15 cellular contexts compared by ENCODE assay signal in the genomic region with DNA sequence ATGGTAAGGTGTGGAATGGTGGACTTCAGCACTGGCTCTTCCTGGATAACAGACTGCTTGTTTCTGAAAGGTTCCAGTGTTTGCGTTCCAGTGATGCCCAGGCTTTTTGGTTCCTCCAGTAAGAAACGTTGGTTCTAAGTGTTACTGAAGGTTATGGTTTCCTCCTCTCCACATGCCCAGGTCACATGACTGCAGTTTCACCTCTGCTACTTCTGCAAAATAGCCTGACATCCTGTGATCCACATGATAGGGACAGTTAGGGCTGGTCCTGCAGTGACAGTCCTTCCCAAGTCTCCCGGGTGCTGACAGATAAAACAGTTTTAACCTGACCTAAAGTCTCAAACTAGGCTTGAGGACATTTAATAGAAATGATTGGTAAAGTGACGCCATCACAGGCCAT.
"Had no signal": no experiment of that assay in that cellular context is flagged by ENCODE, and none has a peak within 500 bp of the region (broad histone marks: within the 10 kb centered on the region; RNA-seq: fewer than 3 reads in every experiment).

No MANE protein-coding gene starts in this region.

- H3K4me1 ChIP-seq: foreskin keratinocyte, lower lobe of right lung, vagina had no signal

- H3K9me3 ChIP-seq: lower lobe of right lung, vagina had no signal

- H3K4me3 ChIP-seq: lower lobe of right lung, vagina had no signal

- DNase-seq: activated CD4-positive, alpha-beta memory T cell treated with anti-CD3 and anti-CD28 coated beads for 36 hours; activated CD4-positive, alpha-beta T cell treated with anti-CD3 and anti-CD28 coated beads for 4 hours; activated CD4-positive, CD25-positive, alpha-beta regulatory T cell; activated naive CD4-positive, alpha-beta T cell treated with Interleukin-2 at 50 U/mL for 16 hours; activated naive CD8-positive, alpha-beta T cell treated with anti-CD3 and anti-CD28 coated beads for 36 hours; activated T-cell treated with anti-CD3 and anti-CD28 coated beads, Interleukin-2, amount 50 U/mL, for 48 hours; effector memory CD4-positive, alpha-beta T cell; foreskin keratinocyte; kidney; lower lobe of right lung; naive B cell; occipital lobe; small intestine; stimulated activated CD4-positive, alpha-beta T cell treated with anti-CD3 and anti-CD28 coated beads, Interleukin-2, amount 100 ng/mL, for 24 hours had no signal

- H3K27me3 ChIP-seq: foreskin keratinocyte, vagina had no signal

- H3K27ac ChIP-seq: foreskin keratinocyte, lower lobe of right lung, vagina had no signal

- H3K36me3 ChIP-seq: lower lobe of right lung, vagina had no signal
